Comparison of ENCODE assay signal across 1 cellular context in the genomic region with DNA sequence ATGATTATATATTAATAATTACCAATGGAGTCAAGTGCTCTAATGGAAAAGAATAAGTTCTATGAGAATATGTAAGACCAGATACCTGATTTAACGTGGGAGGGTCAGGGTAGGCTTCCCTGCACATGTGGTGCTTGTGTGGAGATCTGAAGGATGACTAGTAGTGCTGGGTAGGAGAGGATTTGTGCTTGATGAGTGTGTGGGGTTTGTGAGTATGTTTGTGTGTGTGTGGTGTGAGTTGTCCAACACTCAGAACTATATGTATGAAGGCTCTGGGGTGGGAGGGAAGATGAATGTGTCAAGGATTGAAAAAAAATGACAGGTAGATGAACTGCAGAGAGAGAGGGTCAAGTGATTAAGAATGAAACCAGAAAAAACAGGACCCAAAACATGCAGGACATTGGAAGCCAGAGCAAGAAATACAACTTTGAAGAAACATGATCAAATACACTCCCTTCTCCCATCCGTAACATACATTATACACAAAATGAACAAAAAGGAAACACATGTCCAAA.
TF ChIP-seq lines count a peak whose summit lies in the region.

No MANE protein-coding gene starts in this region.

TF ChIP-seq in IMR-90, 13 proteins besides CTCF, POLR2A, EP300 and RAD21:
- TF ChIP-seq, protein P1, sequence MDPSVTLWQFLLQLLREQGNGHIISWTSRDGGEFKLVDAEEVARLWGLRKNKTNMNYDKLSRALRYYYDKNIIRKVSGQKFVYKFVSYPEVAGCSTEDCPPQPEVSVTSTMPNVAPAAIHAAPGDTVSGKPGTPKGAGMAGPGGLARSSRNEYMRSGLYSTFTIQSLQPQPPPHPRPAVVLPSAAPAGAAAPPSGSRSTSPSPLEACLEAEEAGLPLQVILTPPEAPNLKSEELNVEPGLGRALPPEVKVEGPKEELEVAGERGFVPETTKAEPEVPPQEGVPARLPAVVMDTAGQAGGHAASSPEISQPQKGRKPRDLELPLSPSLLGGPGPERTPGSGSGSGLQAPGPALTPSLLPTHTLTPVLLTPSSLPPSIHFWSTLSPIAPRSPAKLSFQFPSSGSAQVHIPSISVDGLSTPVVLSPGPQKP (IDR thresholded peaks at IDR 0.05; ENCODE audit: borderline replicate concordance, low read depth, low read length) = no peak
- no peak for TF ChIP-seq MXI1 (IDR thresholded peaks at IDR 0.05; ENCODE audit: borderline replicate concordance, low read depth, low read length)
- TF ChIP-seq CHD1 (IDR thresholded peaks at IDR 0.05; ENCODE audit: low read depth, low read length) = no peak
- TF ChIP-seq SMC3 (IDR thresholded peaks at IDR 0.05; ENCODE audit: low read depth, low read length) = no peak
- no peak for TF ChIP-seq CEBPB (IDR thresholded peaks at IDR 0.05; ENCODE audit: low read depth, low read length)
- no peak for TF ChIP-seq RCOR1 (IDR thresholded peaks at IDR 0.05; ENCODE audit: insufficient replicate concordance, low read length)
- no peak for TF ChIP-seq RFX5 (IDR thresholded peaks at IDR 0.05; ENCODE audit: low read depth, low read length)
- TF ChIP-seq MAZ (IDR thresholded peaks at IDR 0.05; ENCODE audit: borderline replicate concordance, low read depth, low read length) = no peak
- no peak for TF ChIP-seq FOS (IDR thresholded peaks at IDR 0.05; ENCODE audit: low read depth, low read length)
- TF ChIP-seq BHLHE40 (IDR thresholded peaks at IDR 0.05; ENCODE audit: low read depth, low read length) = no peak
- TF ChIP-seq MAFK (IDR thresholded peaks at IDR 0.05; ENCODE audit: low read depth, low read length) = no peak
- TF ChIP-seq USF2 (IDR thresholded peaks at IDR 0.05; ENCODE audit: low read depth, low read length) = no peak
TF ChIP-seq in IMR-90: peak in this region for 0.
